In genomic region chr2:233919938-233920337, GRCh38 we compare ENCODE assay signal across 17 cellular contexts. TPM values are rescaled to one million over a fixed set of nuclear protein-coding genes. Genes with fewer than 3 reads are reported as not detected.
A peak's percentile ranks its signal among the peaks of the same experiment; 100 is the strongest.
DNase-seq lines count a peak whose midpoint lies in the region; ATAC-seq and TF ChIP-seq lines count a peak whose summit lies in the region.
"Had no signal": no experiment of that assay in that cellular context is flagged by ENCODE, and none has a peak within 500 bp of the region (broad histone marks: within the 10 kb centered on the region; RNA-seq: fewer than 3 reads in every experiment).

No MANE protein-coding gene starts in this region.

- 86 to 92% methylated on average over 3 of the region's 3 CpGs for WGBS in thyroid gland, 2 donors

- no peak for TF ChIP-seq POLR2A in thyroid gland (IDR thresholded peaks at IDR 0.05)

- H3K9me3 ChIP-seq in thyroid gland, result no peaks in the 10 kb centered on the region
- H3K9me3 ChIP-seq: colonic mucosa, SJSA1 had no signal

- CTCF ChIA-PET in WTC11 (lab: Charles Lee), result interaction anchor here (0.8 to 1.2 kb wide), 2 partner anchors 8 kb away, joined by 3 to 4 read pairs; no protein-coding TSS in a partner anchor

- ATAC-seq in activated naive CD4-positive, alpha-beta T cell treated with anti-CD3 and anti-CD28 coated beads, Interleukin-2, amount 50 U/mL, for 72 hours, result peak; percentile 48 to 62
- ATAC-seq in stimulated activated naive CD8-positive, alpha-beta T cell treated with anti-CD3 and anti-CD28 coated beads, Interleukin-15, amount 100 ng/mL, for 72 hours, result peak; percentile 50
- no peak for ATAC-seq in WTC11
- ATAC-seq: left colon; naive thymus-derived CD8-positive, alpha-beta T cell had no signal

- H3K4me3 ChIP-seq in thyroid gland (replicated peaks in 1 of 3), result no peak overlapping the region
- H3K4me3 ChIP-seq: colonic mucosa, SJSA1 had no signal

- POLR2A ChIA-PET in WTC11 (lab: Charles Lee), result no interaction called here

- peaks cover 48% of the 10 kb centered on the region for H3K27me3 Mint-ChIP-seq in stimulated activated naive CD8-positive, alpha-beta T cell treated with anti-CD3 and anti-CD28 coated beads, Interleukin-15, amount 100 ng/mL, for 72 hours
- H3K27me3 Mint-ChIP-seq in WTC11 (ENCODE audit: low read depth), result no peaks in the 10 kb centered on the region

- no peaks in the 10 kb centered on the region for H3K36me3 Mint-ChIP-seq in activated naive CD4-positive, alpha-beta T cell treated with anti-CD3 and anti-CD28 coated beads, Interleukin-2, amount 50 U/mL, for 72 hours
- H3K36me3 Mint-ChIP-seq in WTC11, result no peaks in the 10 kb centered on the region

- H3K4me3 Mint-ChIP-seq in stimulated activated naive CD8-positive, alpha-beta T cell treated with anti-CD3 and anti-CD28 coated beads, Interleukin-15, amount 100 ng/mL, for 72 hours, result no peak overlapping the region
- no peak overlapping the region for H3K4me3 Mint-ChIP-seq in WTC11
- H3K4me3 Mint-ChIP-seq: naive thymus-derived CD8-positive, alpha-beta T cell had no signal

- H3K4me1 ChIP-seq in thyroid gland, result no peaks in the 10 kb centered on the region
- H3K4me1 ChIP-seq: colonic mucosa had no signal

- no peaks in the 10 kb centered on the region for H3K9me3 Mint-ChIP-seq in activated naive CD4-positive, alpha-beta T cell treated with anti-CD3 and anti-CD28 coated beads, Interleukin-2, amount 50 U/mL, for 72 hours
- H3K9me3 Mint-ChIP-seq in stimulated activated naive CD8-positive, alpha-beta T cell treated with anti-CD3 and anti-CD28 coated beads, Interleukin-15, amount 100 ng/mL, for 72 hours, result no peaks in the 10 kb centered on the region
- no peaks in the 10 kb centered on the region for H3K9me3 Mint-ChIP-seq in WTC11
- H3K9me3 Mint-ChIP-seq: naive thymus-derived CD8-positive, alpha-beta T cell had no signal

- no peak for DNase-seq in activated naive CD4-positive, alpha-beta T cell treated with anti-CD3 and anti-CD28 coated beads, Interleukin-2, amount 50 U/mL, for 72 hours (ENCODE audit: low spot score in 2 of 2)
- no peak for DNase-seq in activated naive CD4-positive, alpha-beta T cell (lab: John Stamatoyannopoulos, UW)
- DNase-seq in NOMO-1 treated with dmso at 0.1 percent for 144 hours (lab: John Stamatoyannopoulos, UW; ENCODE audit: unreplicated experiment), result peak; percentile 7
- DNase-seq in dermis blood vessel endothelial cell, result peak; percentile 32
- no peak for DNase-seq in stimulated activated naive CD8-positive, alpha-beta T cell treated with anti-CD3 and anti-CD28 coated beads, Interleukin-15, amount 100 ng/mL, for 72 hours
- DNase-seq in putamen (ENCODE audit: low spot score), result no peak
- DNase-seq in WTC11 (ENCODE audit: low spot score), result no peak
- DNase-seq in thyroid gland, result no peak
- DNase-seq: activated gamma-delta T cell treated with Interleukin-2 at 50 U/mL for 16 hours; colonic mucosa; left colon; MV-4-11; naive thymus-derived CD8-positive, alpha-beta T cell; NCI-H510A; small intestine had no signal

- TF ChIP-seq CTCF in WTC11 (IDR thresholded peaks at IDR 0.05) (no peak), thyroid gland (IDR thresholded peaks at IDR 0.05) (no peak)

- peaks cover 7% of the 10 kb centered on the region for H3K4me1 Mint-ChIP-seq in stimulated activated naive CD8-positive, alpha-beta T cell treated with anti-CD3 and anti-CD28 coated beads, Interleukin-15, amount 100 ng/mL, for 72 hours
- H3K4me1 Mint-ChIP-seq in WTC11, result peaks cover 11% of the 10 kb centered on the region

- intact Hi-C loops in thyroid gland (cut with DNase I), result no loop called here

- H3K27ac Mint-ChIP-seq in activated naive CD4-positive, alpha-beta T cell treated with anti-CD3 and anti-CD28 coated beads, Interleukin-2, amount 50 U/mL, for 72 hours, result no peak overlapping the region
- H3K27ac Mint-ChIP-seq in stimulated activated naive CD8-positive, alpha-beta T cell treated with anti-CD3 and anti-CD28 coated beads, Interleukin-15, amount 100 ng/mL, for 72 hours, result no peak overlapping the region
- H3K27ac Mint-ChIP-seq in WTC11, result no peak overlapping the region
- H3K27ac Mint-ChIP-seq: naive thymus-derived CD8-positive, alpha-beta T cell had no signal

- H3K36me3 ChIP-seq in thyroid gland, result no peaks in the 10 kb centered on the region
- H3K36me3 ChIP-seq: colonic mucosa, SJSA1 had no signal

- no peak overlapping the region for H3K27ac ChIP-seq in thyroid gland
- H3K27ac ChIP-seq: colonic mucosa, SJSA1 had no signal

- no peaks in the 10 kb centered on the region for H3K27me3 ChIP-seq in thyroid gland
- H3K27me3 ChIP-seq: colonic mucosa had no signal

TF ChIP-seq in WTC11, 78 proteins besides CTCF, POLR2A, EP300 and RAD21 (continues in another document):
- TF ChIP-seq E2F1 (CRISPR knock-in tag; IDR thresholded peaks at IDR 0.05), result no peak
- no peak for TF ChIP-seq FOXP1 (CRISPR knock-in tag; IDR thresholded peaks at IDR 0.05; ENCODE audit: borderline replicate concordance)
- TF ChIP-seq FOXK1 (CRISPR knock-in tag; IDR thresholded peaks at IDR 0.05), result no peak
- TF ChIP-seq AFF4 (CRISPR knock-in tag; IDR thresholded peaks at IDR 0.05; ENCODE audit: borderline replicate concordance), result no peak
- TF ChIP-seq HMGA2 (CRISPR knock-in tag; IDR thresholded peaks at IDR 0.05), result no peak
- no peak for TF ChIP-seq ZSCAN18 (CRISPR knock-in tag; IDR thresholded peaks at IDR 0.05)
- no peak for TF ChIP-seq PREB (CRISPR knock-in tag; IDR thresholded peaks at IDR 0.05; ENCODE audit: borderline replicate concordance)

RNA-seq across cellular contexts. Expression of gene TRPM8, which starts 2.8 kb away (rescaled TPM):
- not detected for total RNA-seq in activated naive CD4-positive, alpha-beta T cell treated with anti-CD3 and anti-CD28 coated beads, Interleukin-2, amount 50 U/mL, for 72 hours
- total RNA-seq in dermis blood vessel endothelial cell (not detected in 2 replicates), WTC11 (2021) (0.26 TPM in 1 of 3 replicates, not detected in the others), thyroid gland (not detected)
- total RNA-seq: colonic mucosa; left colon; naive thymus-derived CD8-positive, alpha-beta T cell; urinary bladder had no signal

Comparison
In these comparisons a context has a peak if more than half of its experiments do, and no peak if none do; other contexts are left out.
1. DNase-seq: peak in NOMO-1 treated with dmso at 0.1 percent for 144 hours (single experiment) and dermis blood vessel endothelial cell (single experiment); none in activated naive CD4-positive, alpha-beta T cell treated with anti-CD3 and anti-CD28 coated beads, Interleukin-2, amount 50 U/mL, for 72 hours (0 of 2), activated naive CD4-positive, alpha-beta T cell (0 of 4), stimulated activated naive CD8-positive, alpha-beta T cell treated with anti-CD3 and anti-CD28 coated beads, Interleukin-15, amount 100 ng/mL, for 72 hours (0 of 2), putamen (single experiment), WTC11 (single experiment) and thyroid gland (0 of 2).